ENCODE assay signal across 20 cellular contexts in genomic region chr17:74113326-74113725, GRCh38.
"Had no signal": no experiment of that assay in that cellular context is flagged by ENCODE, and none has a peak within 500 bp of the region (broad histone marks: within the 10 kb centered on the region; RNA-seq: fewer than 3 reads in every experiment).

No MANE protein-coding gene starts in this region.

- H3K4me3 ChIP-seq: K562 had no signal

- H3K27ac ChIP-seq: HL-60, KMS-11, RWPE1 had no signal

- ATAC-seq: K562 had no signal

- H3K9me3 ChIP-seq: SK-N-SH had no signal

- FAIRE-seq: HTR-8/SVneo, K562 had no signal

- DNase-seq: Kasumi-1, MM.1S, NCI-H1092 treated with DMSO at 0.1 percent for 48 hours, NCI-H1436, NCI-H187, NCI-H2029, NCI-H2081 treated with DMSO at 0.1 percent for 48 hours, NCI-H2171, NCI-H226, NCI-H446, NCI-H510A, NCI-H524 treated with DMSO at 0.1 percent for 48 hours, NCI-H774, SHP77, SK-N-SH had no signal
